8 cellular contexts compared by ENCODE assay signal in the genomic region with DNA sequence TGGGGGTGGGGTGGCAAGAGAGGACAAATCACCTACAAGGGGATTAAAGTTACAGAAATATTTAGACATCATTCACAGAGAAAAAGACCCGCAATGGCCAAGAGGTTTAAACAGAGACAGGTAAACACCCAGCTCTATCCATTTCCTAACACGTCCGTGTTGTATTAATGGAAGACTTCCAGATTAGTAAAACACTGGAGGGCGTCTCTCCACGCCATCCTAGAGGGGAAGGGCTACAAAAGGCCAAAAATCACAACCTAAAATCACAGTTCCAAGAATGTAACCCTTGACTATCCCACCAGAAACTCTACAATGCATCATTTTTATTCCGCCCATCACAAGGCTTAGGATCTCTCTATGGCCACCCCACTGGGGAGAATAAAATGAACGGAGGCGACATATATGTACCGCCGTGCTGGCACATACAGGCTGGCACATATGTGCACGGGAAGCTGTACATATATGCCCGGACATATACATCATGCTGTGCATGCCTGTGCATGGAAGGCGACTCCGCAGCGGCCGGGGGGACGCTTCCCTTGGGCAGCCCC. TPM values are rescaled to one million over a fixed set of nuclear protein-coding genes. Genes with fewer than 3 reads are reported as not detected.
DNase-seq lines count a peak whose midpoint lies in the region; ATAC-seq, FAIRE-seq and TF ChIP-seq lines count a peak whose summit lies in the region.

No MANE protein-coding gene starts in this region.

- no TSS peak for BruUV-seq in Calu3 (replicated peaks; lab: Mats Ljungman, UMichigan)

- H3K4me1 ChIP-seq in iPS-20b (ENCODE audit: insufficient read depth, low read length) (peaks cover 8% of the 10 kb centered on the region; the same call in 1 of the 2 replicates), tibial artery (peaks cover 0 to 12% (median 8%) of the 10 kb centered on the region in 4 donors)

- ATAC-seq in HG02840 (IDR thresholded peaks at IDR 0.05; ENCODE audit: low FRiP score, unreplicated experiment): peak; percentile 20

- CTCF ChIA-PET in Calu3 (lab: Charles Lee): no interaction called here

- no peaks in the 10 kb centered on the region for H3K27me3 ChIP-seq in iPS-20b (ENCODE audit: insufficient read depth, low read length)
- peaks cover 0 to 12% of the 10 kb centered on the region in 2 donors for H3K27me3 ChIP-seq in tibial artery

- FAIRE-seq in GM12892 (lab: Jason Lieb, UNC): no peak

- no peaks in the 10 kb centered on the region for H3K9me3 ChIP-seq in iPS-20b (ENCODE audit: insufficient read depth, low read depth, low read length)
- no peaks in the 10 kb centered on the region for H3K9me3 ChIP-seq in tibial artery

- H3K9me3 Mint-ChIP-seq in Calu3 (ENCODE audit: low read depth, unreplicated experiment): no peaks in the 10 kb centered on the region
- H3K9me3 Mint-ChIP-seq in activated T-helper 2 cell treated with anti-CD3 and anti-CD28 coated beads, Interferon-gamma antibody, Interleukin-2, Interleukin-4, amounts not matched to agents 10 μg/mL and 5 μg/mL and 100 μg/mL, durations not matched to agents 14 hours and 24 hours and 36 hours: no peaks in the 10 kb centered on the region

- intact Hi-C loops in Calu3 (cut with micrococcal nuclease; ENCODE audit: unreplicated experiment): loop anchor here (10.0 kb wide), 1 partner anchor 347 kb away; no protein-coding TSS in a partner anchor
- intact Hi-C loops in activated T-helper 2 cell treated with anti-CD3 and anti-CD28 coated beads, Interferon-gamma antibody, Interleukin-2, Interleukin-4, amounts not matched to agents 10 μg/mL and 5 μg/mL and 100 μg/mL, durations not matched to agents 14 hours and 24 hours and 36 hours (cut with micrococcal nuclease): no loop called here
- intact Hi-C loops in tibial artery (cut with DNase I; ENCODE audit: low total_unique reads): no loop called here

- H3K4me1 Mint-ChIP-seq in Calu3 (ENCODE audit: low read depth, unreplicated experiment): no peaks in the 10 kb centered on the region
- no peaks in the 10 kb centered on the region for H3K4me1 Mint-ChIP-seq in activated T-helper 2 cell treated with anti-CD3 and anti-CD28 coated beads, Interferon-gamma antibody, Interleukin-2, Interleukin-4, amounts not matched to agents 10 μg/mL and 5 μg/mL and 100 μg/mL, durations not matched to agents 14 hours and 24 hours and 36 hours (ENCODE audit: low read depth)

- H3K36me3 ChIP-seq in iPS-20b (ENCODE audit: insufficient read depth, low read depth, low read length): no peaks in the 10 kb centered on the region
- no peaks in the 10 kb centered on the region for H3K36me3 ChIP-seq in tibial artery

- peak overlapping the region; percentile 83 for H3K4me3 ChIP-seq in iPS-20b (ENCODE audit: low read length)
- peak overlapping the region; percentile 50 to 58 for H3K4me3 ChIP-seq in tibial artery

- peaks cover 16% of the 10 kb centered on the region for H3K36me3 Mint-ChIP-seq in Calu3 (ENCODE audit: insufficient read depth, unreplicated experiment)
- no peaks in the 10 kb centered on the region for H3K36me3 Mint-ChIP-seq in activated T-helper 2 cell treated with anti-CD3 and anti-CD28 coated beads, Interferon-gamma antibody, Interleukin-2, Interleukin-4, amounts not matched to agents 10 μg/mL and 5 μg/mL and 100 μg/mL, durations not matched to agents 14 hours and 24 hours and 36 hours (ENCODE audit: low read depth)

- peak overlapping the region; percentile 61; the same call in 1 of the 2 replicates for H3K9ac ChIP-seq in iPS-20b (ENCODE audit: low read depth, low read length)

- no peak overlapping the region for H3K27ac Mint-ChIP-seq in Calu3 (ENCODE audit: unreplicated experiment)
- H3K27ac Mint-ChIP-seq in activated T-helper 2 cell treated with anti-CD3 and anti-CD28 coated beads, Interferon-gamma antibody, Interleukin-2, Interleukin-4, amounts not matched to agents 10 μg/mL and 5 μg/mL and 100 μg/mL, durations not matched to agents 14 hours and 24 hours and 36 hours: no peak overlapping the region

- no peaks in the 10 kb centered on the region for H3K27me3 Mint-ChIP-seq in Calu3 (ENCODE audit: unreplicated experiment)
- H3K27me3 Mint-ChIP-seq in activated T-helper 2 cell treated with anti-CD3 and anti-CD28 coated beads, Interferon-gamma antibody, Interleukin-2, Interleukin-4, amounts not matched to agents 10 μg/mL and 5 μg/mL and 100 μg/mL, durations not matched to agents 14 hours and 24 hours and 36 hours (ENCODE audit: low read depth): peaks cover 16% of the 10 kb centered on the region

- no peak for TF ChIP-seq CTCF in Calu3 (IDR thresholded peaks at IDR 0.05; ENCODE audit: unreplicated experiment)
- no peak for TF ChIP-seq CTCF in tibial artery (IDR thresholded peaks at IDR 0.05)

- DNase-seq in Calu3: no peak
- no peak for DNase-seq in activated T-helper 2 cell treated with anti-CD3 and anti-CD28 coated beads, Interferon-gamma antibody, Interleukin-2, Interleukin-4, amounts not matched to agents 10 μg/mL and 5 μg/mL and 100 μg/mL, durations not matched to agents 14 hours and 24 hours and 36 hours (ENCODE audit: low spot score)
- DNase-seq in tibial artery: no peak
- no peak for DNase-seq in GM12892 (ENCODE audit: insufficient read length)
- DNase-seq in T1000 (lab: John Stamatoyannopoulos, UW): no peak
- DNase-seq in mucosa of gallbladder (ENCODE audit: low spot score): no peak

- H3K27ac ChIP-seq in iPS-20b (ENCODE audit: low read length) (no peak overlapping the region), tibial artery (no peak overlapping the region)

- TF ChIP-seq POLR2A in GM12892 (IDR thresholded peaks at IDR 0.05; ENCODE audit: low read depth, low read length): no peak

- peak overlapping the region; percentile 85 for H3K4me3 Mint-ChIP-seq in Calu3 (ENCODE audit: low read depth, unreplicated experiment)
- H3K4me3 Mint-ChIP-seq in activated T-helper 2 cell treated with anti-CD3 and anti-CD28 coated beads, Interferon-gamma antibody, Interleukin-2, Interleukin-4, amounts not matched to agents 10 μg/mL and 5 μg/mL and 100 μg/mL, durations not matched to agents 14 hours and 24 hours and 36 hours (ENCODE audit: low read depth): peak overlapping the region; percentile 47

RNA-seq across cellular contexts. Expression of a gene that starts 0.8 kb away (rescaled TPM):
- total RNA-seq in Calu3 (2022) (7.2 and 9.1 TPM in 2 replicates), mucosa of gallbladder (7.4 TPM)
- not detected in 2 replicates for total RNA-seq in activated T-helper 2 cell treated with anti-CD3 and anti-CD28 coated beads, Interferon-gamma antibody, Interleukin-2, Interleukin-4, amounts not matched to agents 10 μg/mL and 5 μg/mL and 100 μg/mL, durations not matched to agents 14 hours and 24 hours and 36 hours
- polyA plus RNA-seq in GM12892 (2012; ENCODE audit: missing spikeins): not detected
